In genomic region chr10:76902949-76903348, GRCh38 we compare ENCODE assay signal across 9 cellular contexts.
DNase-seq lines count a peak whose midpoint lies in the region; ATAC-seq and TF ChIP-seq lines count a peak whose summit lies in the region.
"Had no signal": no experiment of that assay in that cellular context is flagged by ENCODE, and none has a peak within 500 bp of the region (broad histone marks: within the 10 kb centered on the region; RNA-seq: fewer than 3 reads in every experiment).

No MANE protein-coding gene starts in this region.

- no peak overlapping the region for H3K4me3 Mint-ChIP-seq in activated naive CD4-positive, alpha-beta T cell treated with anti-CD3 and anti-CD28 coated beads for 36 hours
- H3K4me3 Mint-ChIP-seq in glutamatergic neuron (ENCODE audit: unreplicated experiment): no peak overlapping the region
- H3K4me3 Mint-ChIP-seq: stimulated activated effector memory CD8-positive, alpha-beta T cell treated with anti-CD3 and anti-CD28 coated beads, Interleukin-12 subunit alpha, Interleukin-12 subunit beta, amount 100 ng/mL, for 72 hours had no signal

- H3K9me3 Mint-ChIP-seq in activated naive CD4-positive, alpha-beta T cell treated with anti-CD3 and anti-CD28 coated beads for 36 hours: no peaks in the 10 kb centered on the region
- no peaks in the 10 kb centered on the region for H3K9me3 Mint-ChIP-seq in activated naive CD4-positive, alpha-beta T cell treated with anti-CD3 and anti-CD28 coated beads, Interleukin-2, amount 50 U/mL, for 72 hours
- H3K9me3 Mint-ChIP-seq in glutamatergic neuron (ENCODE audit: unreplicated experiment): no peaks in the 10 kb centered on the region
- H3K9me3 Mint-ChIP-seq: stimulated activated effector memory CD8-positive, alpha-beta T cell treated with anti-CD3 and anti-CD28 coated beads, Interleukin-12 subunit alpha, Interleukin-12 subunit beta, amount 100 ng/mL, for 72 hours had no signal

- H3K4me1 ChIP-seq in upper lobe of right lung (no peaks in the 10 kb centered on the region), stomach (no peaks in the 10 kb centered on the region)

- no peak for TF ChIP-seq EP300 in stomach (IDR thresholded peaks at IDR 0.05)

- no peak overlapping the region for H3K27ac Mint-ChIP-seq in activated naive CD4-positive, alpha-beta T cell treated with anti-CD3 and anti-CD28 coated beads for 36 hours
- H3K27ac Mint-ChIP-seq in activated naive CD4-positive, alpha-beta T cell treated with anti-CD3 and anti-CD28 coated beads, Interleukin-2, amount 50 U/mL, for 72 hours: no peak overlapping the region
- H3K27ac Mint-ChIP-seq in glutamatergic neuron (ENCODE audit: unreplicated experiment): no peak overlapping the region
- H3K27ac Mint-ChIP-seq: stimulated activated effector memory CD8-positive, alpha-beta T cell treated with anti-CD3 and anti-CD28 coated beads, Interleukin-12 subunit alpha, Interleukin-12 subunit beta, amount 100 ng/mL, for 72 hours had no signal

- no peaks in the 10 kb centered on the region for H3K36me3 ChIP-seq in upper lobe of right lung
- H3K36me3 ChIP-seq in stomach: no peaks in the 10 kb centered on the region

- H3K27me3 Mint-ChIP-seq in activated naive CD4-positive, alpha-beta T cell treated with anti-CD3 and anti-CD28 coated beads for 36 hours (ENCODE audit: low read depth): no peaks in the 10 kb centered on the region
- H3K27me3 Mint-ChIP-seq in glutamatergic neuron (ENCODE audit: unreplicated experiment): no peaks in the 10 kb centered on the region

- no peaks in the 10 kb centered on the region for H3K36me3 Mint-ChIP-seq in activated naive CD4-positive, alpha-beta T cell treated with anti-CD3 and anti-CD28 coated beads for 36 hours (ENCODE audit: low read depth)
- no peaks in the 10 kb centered on the region for H3K36me3 Mint-ChIP-seq in activated naive CD4-positive, alpha-beta T cell treated with anti-CD3 and anti-CD28 coated beads, Interleukin-2, amount 50 U/mL, for 72 hours
- H3K36me3 Mint-ChIP-seq in glutamatergic neuron (ENCODE audit: unreplicated experiment): no peaks in the 10 kb centered on the region
- H3K36me3 Mint-ChIP-seq: stimulated activated effector memory CD8-positive, alpha-beta T cell treated with anti-CD3 and anti-CD28 coated beads, Interleukin-12 subunit alpha, Interleukin-12 subunit beta, amount 100 ng/mL, for 72 hours had no signal

- H3K4me3 ChIP-seq in upper lobe of right lung: no peak overlapping the region
- no peak overlapping the region for H3K4me3 ChIP-seq in stomach

- TF ChIP-seq CTCF in glutamatergic neuron (IDR thresholded peaks at IDR 0.05; ENCODE audit: partially characterized antibody, unreplicated experiment) (no peak), upper lobe of right lung (IDR thresholded peaks at IDR 0.05) (no peak), stomach (IDR thresholded peaks at IDR 0.05) (peak in 2 of 7 experiments; percentile 11 to 14)

- H3K27ac ChIP-seq in upper lobe of right lung (no peak overlapping the region), stomach (no peak overlapping the region)

- DNase-seq in activated naive CD4-positive, alpha-beta T cell treated with anti-CD3 and anti-CD28 coated beads for 36 hours: peak; percentile 22
- no peak for DNase-seq in activated naive CD4-positive, alpha-beta T cell treated with anti-CD3 and anti-CD28 coated beads, Interleukin-2, amount 50 U/mL, for 72 hours (ENCODE audit: low spot score in 2 of 2)
- DNase-seq in NOMO-1 treated with DMSO at 0.1 percent for 48 hours (lab: John Stamatoyannopoulos, UW; ENCODE audit: unreplicated experiment): peak; percentile 32
- peak; percentile 72 for DNase-seq in glutamatergic neuron
- no peak for DNase-seq in upper lobe of right lung
- DNase-seq in T1000 (lab: John Stamatoyannopoulos, UW): no peak
- DNase-seq in stomach: no peak

- WGBS in stomach, 5 donors: 52 to 65% (median 61%) methylated on average over 10 of the region's 10 CpGs

- H3K4me1 Mint-ChIP-seq in activated naive CD4-positive, alpha-beta T cell treated with anti-CD3 and anti-CD28 coated beads for 36 hours (ENCODE audit: low read depth): no peaks in the 10 kb centered on the region
- H3K4me1 Mint-ChIP-seq in glutamatergic neuron (ENCODE audit: low read depth, unreplicated experiment): no peaks in the 10 kb centered on the region
- H3K4me1 Mint-ChIP-seq: stimulated activated effector memory CD8-positive, alpha-beta T cell treated with anti-CD3 and anti-CD28 coated beads, Interleukin-12 subunit alpha, Interleukin-12 subunit beta, amount 100 ng/mL, for 72 hours had no signal

- TF ChIP-seq POLR2A in stomach (IDR thresholded peaks at IDR 0.05): no peak

- CTCF ChIA-PET in activated naive CD4-positive, alpha-beta T cell treated with anti-CD3 and anti-CD28 coated beads for 36 hours (lab: Charles Lee): no interaction called here

- no peaks in the 10 kb centered on the region for H3K9me3 ChIP-seq in upper lobe of right lung
- H3K9me3 ChIP-seq in stomach: no peaks in the 10 kb centered on the region

- intact Hi-C loops in activated naive CD4-positive, alpha-beta T cell treated with anti-CD3 and anti-CD28 coated beads for 36 hours (cut with micrococcal nuclease): no loop called here
- intact Hi-C loops in upper lobe of right lung (cut with DNase I) (no loop called here), stomach (cut with DNase I; ENCODE audit: low total_unique reads) (no loop called here)

- H3K27me3 ChIP-seq in upper lobe of right lung: no peaks in the 10 kb centered on the region
- H3K27me3 ChIP-seq in stomach: no peaks in the 10 kb centered on the region

- no peak for ATAC-seq in activated naive CD4-positive, alpha-beta T cell treated with anti-CD3 and anti-CD28 coated beads, Interleukin-2, amount 50 U/mL, for 72 hours
- ATAC-seq in upper lobe of right lung: peak; percentile 50
- no peak for ATAC-seq in HG03439 (IDR thresholded peaks at IDR 0.05; ENCODE audit: unreplicated experiment)
- ATAC-seq: stimulated activated effector memory CD8-positive, alpha-beta T cell treated with anti-CD3 and anti-CD28 coated beads, Interleukin-12 subunit alpha, Interleukin-12 subunit beta, amount 100 ng/mL, for 72 hours had no signal

Comparison
In these comparisons a context has a peak if more than half of its experiments do, and no peak if none do; other contexts are left out.
1. DNase-seq: peak in activated naive CD4-positive, alpha-beta T cell treated with anti-CD3 and anti-CD28 coated beads for 36 hours (single experiment), NOMO-1 treated with DMSO at 0.1 percent for 48 hours (single experiment) and glutamatergic neuron (single experiment); none in activated naive CD4-positive, alpha-beta T cell treated with anti-CD3 and anti-CD28 coated beads, Interleukin-2, amount 50 U/mL, for 72 hours (0 of 2), upper lobe of right lung (single experiment), T1000 (single experiment) and stomach (single experiment).